Comparison of ENCODE assay signal across 1 cellular context in genomic region chr1:76231320-76231719, GRCh38.
TF ChIP-seq lines count a peak whose summit lies in the region.

No MANE protein-coding gene starts in this region.

TF ChIP-seq in WTC11, 78 proteins besides CTCF, POLR2A, EP300 and RAD21 (continued from another document):
- TF ChIP-seq, protein P1, sequence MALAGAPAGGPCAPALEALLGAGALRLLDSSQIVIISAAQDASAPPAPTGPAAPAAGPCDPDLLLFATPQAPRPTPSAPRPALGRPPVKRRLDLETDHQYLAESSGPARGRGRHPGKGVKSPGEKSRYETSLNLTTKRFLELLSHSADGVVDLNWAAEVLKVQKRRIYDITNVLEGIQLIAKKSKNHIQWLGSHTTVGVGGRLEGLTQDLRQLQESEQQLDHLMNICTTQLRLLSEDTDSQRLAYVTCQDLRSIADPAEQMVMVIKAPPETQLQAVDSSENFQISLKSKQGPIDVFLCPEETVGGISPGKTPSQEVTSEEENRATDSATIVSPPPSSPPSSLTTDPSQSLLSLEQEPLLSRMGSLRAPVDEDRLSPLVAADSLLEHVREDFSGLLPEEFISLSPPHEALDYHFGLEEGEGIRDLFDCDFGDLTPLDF (CRISPR knock-in tag; IDR thresholded peaks at IDR 0.05), result no peak
- no peak for TF ChIP-seq ERG (CRISPR knock-in tag; IDR thresholded peaks at IDR 0.05)
- no peak for TF ChIP-seq JUN (CRISPR knock-in tag; IDR thresholded peaks at IDR 0.05)
- no peak for TF ChIP-seq ZNF138 (CRISPR knock-in tag; conservative IDR thresholded peaks at IDR 0.05)
- no peak for TF ChIP-seq ZNF232 (CRISPR knock-in tag; IDR thresholded peaks at IDR 0.05)
- no peak for TF ChIP-seq TCF7 (CRISPR knock-in tag; IDR thresholded peaks at IDR 0.05; ENCODE audit: low read depth)
- TF ChIP-seq ZSCAN18 (CRISPR knock-in tag; IDR thresholded peaks at IDR 0.05), result no peak
- TF ChIP-seq GRHL2 (CRISPR knock-in tag; IDR thresholded peaks at IDR 0.05; ENCODE audit: insufficient replicate concordance, severe bottlenecking), result no peak
- TF ChIP-seq, protein P2, sequence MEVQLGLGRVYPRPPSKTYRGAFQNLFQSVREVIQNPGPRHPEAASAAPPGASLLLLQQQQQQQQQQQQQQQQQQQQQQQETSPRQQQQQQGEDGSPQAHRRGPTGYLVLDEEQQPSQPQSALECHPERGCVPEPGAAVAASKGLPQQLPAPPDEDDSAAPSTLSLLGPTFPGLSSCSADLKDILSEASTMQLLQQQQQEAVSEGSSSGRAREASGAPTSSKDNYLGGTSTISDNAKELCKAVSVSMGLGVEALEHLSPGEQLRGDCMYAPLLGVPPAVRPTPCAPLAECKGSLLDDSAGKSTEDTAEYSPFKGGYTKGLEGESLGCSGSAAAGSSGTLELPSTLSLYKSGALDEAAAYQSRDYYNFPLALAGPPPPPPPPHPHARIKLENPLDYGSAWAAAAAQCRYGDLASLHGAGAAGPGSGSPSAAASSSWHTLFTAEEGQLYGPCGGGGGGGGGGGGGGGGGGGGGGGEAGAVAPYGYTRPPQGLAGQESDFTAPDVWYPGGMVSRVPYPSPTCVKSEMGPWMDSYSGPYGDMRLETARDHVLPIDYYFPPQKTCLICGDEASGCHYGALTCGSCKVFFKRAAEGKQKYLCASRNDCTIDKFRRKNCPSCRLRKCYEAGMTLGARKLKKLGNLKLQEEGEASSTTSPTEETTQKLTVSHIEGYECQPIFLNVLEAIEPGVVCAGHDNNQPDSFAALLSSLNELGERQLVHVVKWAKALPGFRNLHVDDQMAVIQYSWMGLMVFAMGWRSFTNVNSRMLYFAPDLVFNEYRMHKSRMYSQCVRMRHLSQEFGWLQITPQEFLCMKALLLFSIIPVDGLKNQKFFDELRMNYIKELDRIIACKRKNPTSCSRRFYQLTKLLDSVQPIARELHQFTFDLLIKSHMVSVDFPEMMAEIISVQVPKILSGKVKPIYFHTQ (CRISPR knock-in tag; IDR thresholded peaks at IDR 0.05), result no peak
- no peak for TF ChIP-seq JAZF1 (CRISPR knock-in tag; IDR thresholded peaks at IDR 0.05)
- no peak for TF ChIP-seq ETV6 (CRISPR knock-in tag; IDR thresholded peaks at IDR 0.05)
- no peak for TF ChIP-seq MYBL2 (CRISPR knock-in tag; IDR thresholded peaks at IDR 0.05)
